8 cellular contexts compared by ENCODE assay signal in genomic region chr3:50600841-50601591, GRCh38. TPM values are rescaled to one million over a fixed set of nuclear protein-coding genes. Genes with fewer than 3 reads are reported as not detected.
A peak's percentile ranks its signal among the peaks of the same experiment; 100 is the strongest.
DNase-seq lines count a peak whose midpoint lies in the region; ATAC-seq and TF ChIP-seq lines count a peak whose summit lies in the region.

No MANE protein-coding gene starts in this region.

- TF ChIP-seq CTCF in psoas muscle (IDR thresholded peaks at IDR 0.05) (no peak), upper lobe of right lung (IDR thresholded peaks at IDR 0.05) (no peak)

- H3K27me3 Mint-ChIP-seq in activated naive CD4-positive, alpha-beta T cell treated with anti-CD3 and anti-CD28 coated beads, Interleukin-2, amount 50 U/mL, for 24 hours = no peaks in the 10 kb centered on the region

- no peaks in the 10 kb centered on the region for H3K9me3 ChIP-seq in psoas muscle
- no peaks in the 10 kb centered on the region for H3K9me3 ChIP-seq in upper lobe of right lung

- H3K27ac ChIP-seq in psoas muscle = peak overlapping the region; percentile 91
- H3K27ac ChIP-seq in upper lobe of right lung = peak overlapping the region; percentile 92

- DNase-seq in NCI-H1417 (lab: John Stamatoyannopoulos, UW) = peak; percentile 54 to 82 (median 75)
- DNase-seq in NCI-H1417 treated with DMSO at 0.1 percent for 48 hours (lab: John Stamatoyannopoulos, UW) = no peak
- DNase-seq in SK-N-DZ (ENCODE audit: low spot score) = peak; percentile 54
- DNase-seq in glomerular visceral epithelial cell (ENCODE audit: extremely low spot score) = peak; percentile 97
- DNase-seq in psoas muscle = peak; percentile 97 to 98
- DNase-seq in upper lobe of right lung = peak; percentile 97

- H3K27me3 ChIP-seq in psoas muscle (ENCODE audit: insufficient read depth in 3 of 3, low read length in 2 of 3) (no peaks in the 10 kb centered on the region), upper lobe of right lung (no peaks in the 10 kb centered on the region)

- intact Hi-C loops in psoas muscle (cut with DNase I) = loop anchor here in 1 of 2 donors (2.0 kb wide), 1 partner anchor 16 kb away; no protein-coding TSS in a partner anchor
- intact Hi-C loops in upper lobe of right lung (cut with DNase I) = no loop called here

- peaks cover 80% of the 10 kb centered on the region for H3K4me1 Mint-ChIP-seq in activated naive CD4-positive, alpha-beta T cell treated with anti-CD3 and anti-CD28 coated beads, Interleukin-2, amount 50 U/mL, for 24 hours

- peaks cover 58% of the 10 kb centered on the region for H3K4me1 ChIP-seq in psoas muscle
- peaks cover 70% of the 10 kb centered on the region for H3K4me1 ChIP-seq in upper lobe of right lung

- peak overlapping the region; percentile 79 for H3K4me3 Mint-ChIP-seq in activated naive CD4-positive, alpha-beta T cell treated with anti-CD3 and anti-CD28 coated beads, Interleukin-2, amount 50 U/mL, for 24 hours

- H3K9me3 Mint-ChIP-seq in activated naive CD4-positive, alpha-beta T cell treated with anti-CD3 and anti-CD28 coated beads, Interleukin-2, amount 50 U/mL, for 24 hours = no peaks in the 10 kb centered on the region

- peak overlapping the region; percentile 97 for H3K27ac Mint-ChIP-seq in activated naive CD4-positive, alpha-beta T cell treated with anti-CD3 and anti-CD28 coated beads, Interleukin-2, amount 50 U/mL, for 24 hours

- TF ChIP-seq EP300 in Ishikawa (IDR thresholded peaks at IDR 0.05; ENCODE audit: borderline replicate concordance) = peak; percentile 62; the same call in 1 of the 2 replicates

- TF ChIP-seq RAD21 in Ishikawa (IDR thresholded peaks at IDR 0.05; ENCODE audit: low read depth) = no peak

- H3K36me3 ChIP-seq in psoas muscle (ENCODE audit: insufficient read depth in 1 of 2, low read depth in 1 of 2) (peaks cover 3 to 8% of the 10 kb centered on the region in 2 donors), upper lobe of right lung (peaks cover 21% of the 10 kb centered on the region)

- ATAC-seq in psoas muscle (peak; percentile 67 to 77 (median 71)), upper lobe of right lung (peak; percentile 78)

- 0 to 2% (median 1%) methylated on average over 14 of the region's 14 CpGs for WGBS in psoas muscle, 3 donors

- peak overlapping the region; percentile 31 for H3K4me3 ChIP-seq in psoas muscle
- peak overlapping the region; percentile 12 for H3K4me3 ChIP-seq in upper lobe of right lung

- H3K36me3 Mint-ChIP-seq in activated naive CD4-positive, alpha-beta T cell treated with anti-CD3 and anti-CD28 coated beads, Interleukin-2, amount 50 U/mL, for 24 hours = peaks cover 10% of the 10 kb centered on the region

TF ChIP-seq in Ishikawa, 13 proteins besides CTCF, POLR2A, EP300 and RAD21:
- TF ChIP-seq CEBPB (IDR thresholded peaks at IDR 0.05) = peak; percentile 93
- 0 out of 2 replicates have a peak, but pooled peaks have one; percentile 58 for TF ChIP-seq ZBTB7A (IDR thresholded peaks at IDR 0.05; ENCODE audit: low read depth)
- TF ChIP-seq REST (IDR thresholded peaks at IDR 0.05; ENCODE audit: low read depth) = no peak
- peak; percentile 95 for TF ChIP-seq NFIC (IDR thresholded peaks at IDR 0.05)
- TF ChIP-seq FOXM1 (IDR thresholded peaks at IDR 0.05; ENCODE audit: borderline replicate concordance, low read depth) = peak; percentile 66; the same call in 1 of the 2 replicates
- TF ChIP-seq YY1 (IDR thresholded peaks at IDR 0.05; ENCODE audit: low read depth) = 0 out of 2 replicates have a peak, but pooled peaks have one; percentile 39
- TF ChIP-seq MAX (IDR thresholded peaks at IDR 0.05) = peak; percentile 83
- no peak for TF ChIP-seq CREB1 (IDR thresholded peaks at IDR 0.05; ENCODE audit: low read depth)
- TF ChIP-seq USF1 (IDR thresholded peaks at IDR 0.05) = peak; percentile 44
- peak; percentile 51; the same call in 1 of the 2 replicates for TF ChIP-seq EGR1 (IDR thresholded peaks at IDR 0.05)
- TF ChIP-seq TAF1 (IDR thresholded peaks at IDR 0.05; ENCODE audit: low read depth) = 0 out of 2 replicates have a peak, but pooled peaks have one; percentile 27
- peak; percentile 55 for TF ChIP-seq TEAD4 (IDR thresholded peaks at IDR 0.05)
- peak; percentile 83 for TF ChIP-seq TCF12 (IDR thresholded peaks at IDR 0.05; ENCODE audit: low read depth)

RNA-seq across cellular contexts. Expression of gene CISH, which starts 10.6 kb away (rescaled TPM):
- polyA plus RNA-seq in SK-N-DZ (2014; cell fraction: cytosol; rRNA removed) = 0.96 and 1.5 TPM in 2 replicates
- 0.79 and 2.1 TPM in 2 replicates for polyA plus RNA-seq in SK-N-DZ (2014; cell fraction: nucleus; rRNA removed)
- 10 to 100 TPM; 16.9 to 75.1 (median 50.4) TPM for total RNA-seq in psoas muscle
- polyA plus RNA-seq in psoas muscle = 10 to 100 TPM; 12.8 to 36.5 (median 18.5) TPM
- 71.6 TPM for total RNA-seq in upper lobe of right lung

RNA-seq across cellular contexts. Expression of gene MAPKAPK3, which starts 15.9 kb away (rescaled TPM):
- polyA plus RNA-seq in SK-N-DZ (2014; cell fraction: cytosol; rRNA removed) = 32.9 and 33.0 TPM in 2 replicates
- polyA plus RNA-seq in SK-N-DZ (2014; cell fraction: nucleus; rRNA removed) = 17.7 and 25.3 TPM in 2 replicates
- total RNA-seq in psoas muscle (100 to 1,000 TPM in 3 of 4 donors, 10 to 100 TPM in 1; 88.2 to 277 (median 187) TPM), upper lobe of right lung (60.8 TPM)
- polyA plus RNA-seq in psoas muscle = 100 to 1,000 TPM; 213 to 409 (median 328) TPM

RNA-seq across cellular contexts. Expression of gene HEMK1, which starts 31.7 kb away (rescaled TPM):
- polyA plus RNA-seq in SK-N-DZ (2014; cell fraction: cytosol; rRNA removed) = 17.7 and 19.0 TPM in 2 replicates
- 37.5 and 42.6 TPM in 2 replicates for polyA plus RNA-seq in SK-N-DZ (2014; cell fraction: nucleus; rRNA removed)
- total RNA-seq in psoas muscle (10 to 100 TPM in 2 of 4 donors, 1 to 10 TPM in 2; 6.1 to 16.2 (median 9.3) TPM), upper lobe of right lung (28.3 TPM)
- 10 to 100 TPM in 1 of 3 donors, 1 to 10 TPM in 2; 6.4 to 12.8 (median 10.0) TPM for polyA plus RNA-seq in psoas muscle

RNA-seq across cellular contexts. Expression of gene C3orf18, which starts 33.5 kb away (rescaled TPM):
- polyA plus RNA-seq in SK-N-DZ (2014; cell fraction: cytosol; rRNA removed) = 10.7 and 14.0 TPM in 2 replicates
- polyA plus RNA-seq in SK-N-DZ (2014; cell fraction: nucleus; rRNA removed) = 16.2 and 26.7 TPM in 2 replicates
- 10 to 100 TPM in 3 of 4 donors, 1 to 10 TPM in 1; 7.3 to 30.1 (median 15.2) TPM for total RNA-seq in psoas muscle
- 10 to 100 TPM; 14.0 to 26.3 (median 18.8) TPM for polyA plus RNA-seq in psoas muscle
- 6.9 TPM for total RNA-seq in upper lobe of right lung
